Comparison of ENCODE assay signal across 8 cellular contexts in genomic region chr1:161389691-161390558, GRCh38. TPM values are rescaled to one million over a fixed set of nuclear protein-coding genes. Genes with fewer than 3 reads are reported as not detected.
DNase-seq lines count a peak whose midpoint lies in the region; ATAC-seq and TF ChIP-seq lines count a peak whose summit lies in the region.

No MANE protein-coding gene starts in this region.

- peaks cover 53% of the 10 kb centered on the region for H3K4me1 Mint-ChIP-seq in activated T-cell treated with anti-CD3 and anti-CD28 coated beads, Interleukin-2, amount 50 U/mL, for 24 hours (ENCODE audit: low read depth)

- H3K27ac ChIP-seq in PC-9 (peak overlapping the region; percentile 61), esophagus (ENCODE audit: low read depth in 2 of 2, low read length in 1 of 2) (peak overlapping the region; percentile 98 to 99), muscle layer of colon (ENCODE audit: low read depth, low read length) (peak overlapping the region; percentile 86)

- 1% methylated on average over 66 to 77 of the region's 79 CpGs for WGBS in esophagus, 2 donors

- peak overlapping the region; percentile 97 for H3K27ac Mint-ChIP-seq in activated T-cell treated with anti-CD3 and anti-CD28 coated beads, Interleukin-2, amount 50 U/mL, for 24 hours

- DNase-seq in DMS79 (lab: John Stamatoyannopoulos, UW): peak; percentile 83
- peak; percentile 87 for DNase-seq in KG1 (lab: John Stamatoyannopoulos, UW)
- DNase-seq in PC-9: peak; percentile 88 to 94
- DNase-seq in activated T-cell treated with anti-CD3 and anti-CD28 coated beads, Interleukin-2, amount 50 U/mL, for 24 hours: peak; percentile 92
- DNase-seq in stimulated activated CD8-positive, alpha-beta memory T cell treated with anti-CD3 and anti-CD28 coated beads, Interleukin-4, amount 100 ng/mL, for 48 hours: peak; percentile 96

- ATAC-seq in GM21737 (IDR thresholded peaks at IDR 0.05; ENCODE audit: unreplicated experiment): peak; percentile 75

- H2AFZ ChIP-seq in PC-9: peak overlapping the region; percentile 95

- H3K9me3 Mint-ChIP-seq in activated T-cell treated with anti-CD3 and anti-CD28 coated beads, Interleukin-2, amount 50 U/mL, for 24 hours: no peaks in the 10 kb centered on the region

- BruUV-seq in PC-9 (replicated peaks; lab: Mats Ljungman, UMichigan): no TSS peak

- H3K36me3 Mint-ChIP-seq in activated T-cell treated with anti-CD3 and anti-CD28 coated beads, Interleukin-2, amount 50 U/mL, for 24 hours (ENCODE audit: low read depth): peaks cover 3% of the 10 kb centered on the region

- intact Hi-C loops in PC-9 (cut with micrococcal nuclease; ENCODE audit: unreplicated experiment): loop anchor here (1.0 to 10.0 kb wide), 3 partner anchors 9 to 355 kb away; partner anchors contain the start of gene DUSP12

- H3K4me3 ChIP-seq in PC-9 (peak overlapping the region; percentile 91), esophagus (ENCODE audit: low read depth in 1 of 2, low read length in 2 of 2) (peak overlapping the region; percentile 65 to 77), muscle layer of colon (ENCODE audit: low read depth in 1 of 2, low read length in 2 of 2) (peak overlapping the region; percentile 76 to 81)

- H3K36me3 ChIP-seq in PC-9 (ENCODE audit: low read depth) (no peaks in the 10 kb centered on the region), esophagus (ENCODE audit: control insufficient read depth in 2 of 2, insufficient read depth in 2 of 2, low read length in 1 of 2) (no peaks in the 10 kb centered on the region), muscle layer of colon (ENCODE audit: insufficient read depth, low read length) (no peaks in the 10 kb centered on the region)

- H3K9me3 ChIP-seq in PC-9 (ENCODE audit: insufficient read depth, low read depth): no peaks in the 10 kb centered on the region
- H3K9me3 ChIP-seq in esophagus (ENCODE audit: control insufficient read depth in 2 of 2, insufficient read depth in 1 of 2, low read depth in 1 of 2, low read length in 1 of 2): no peaks in the 10 kb centered on the region
- H3K9me3 ChIP-seq in muscle layer of colon (ENCODE audit: low read length): no peaks in the 10 kb centered on the region

- POLR2A ChIA-PET in PC-9 (lab: Charles Lee; ENCODE audit: unreplicated experiment): interaction anchor here (0.6 kb wide), 2 partner anchors 359 to 369 kb away, joined by 3 read pairs; partner anchors contain the start of gene DUSP12

- no peaks in the 10 kb centered on the region for H3K27me3 ChIP-seq in PC-9 (ENCODE audit: insufficient read depth, low read depth)
- H3K27me3 ChIP-seq in esophagus (ENCODE audit: control insufficient read depth in 1 of 2, insufficient read depth in 2 of 2, low read length in 2 of 2): no peaks in the 10 kb centered on the region
- H3K27me3 ChIP-seq in muscle layer of colon (ENCODE audit: control insufficient read depth in 1 of 2, insufficient read depth in 2 of 2, low read length in 2 of 2): no peaks in the 10 kb centered on the region

- peak overlapping the region; percentile 73 for H3K9ac ChIP-seq in muscle layer of colon (ENCODE audit: low read length)

- no peaks in the 10 kb centered on the region for H3K9me2 ChIP-seq in PC-9 (ENCODE audit: insufficient read depth)

- H3F3A ChIP-seq in PC-9 (ENCODE audit: insufficient read depth, low read depth): peaks cover 16% of the 10 kb centered on the region; the same call in 1 of the 2 replicates

- H3K79me2 ChIP-seq in PC-9 (ENCODE audit: low read depth): no peaks in the 10 kb centered on the region

- CTCF ChIA-PET in PC-9 (lab: Charles Lee): interaction anchor here (0.9 kb wide), 1 partner anchor 192 kb away, joined by 3 read pairs; no protein-coding TSS in a partner anchor

- H4K20me1 ChIP-seq in PC-9 (ENCODE audit: insufficient read depth): no peaks in the 10 kb centered on the region

- H3K4me2 ChIP-seq in PC-9: peak overlapping the region; percentile 95

- no peak for TF ChIP-seq CTCF in PC-9 (conservative IDR thresholded peaks at IDR 0.05)

- no peaks in the 10 kb centered on the region for H3K27me3 Mint-ChIP-seq in activated T-cell treated with anti-CD3 and anti-CD28 coated beads, Interleukin-2, amount 50 U/mL, for 24 hours

- H3K4me3 Mint-ChIP-seq in activated T-cell treated with anti-CD3 and anti-CD28 coated beads, Interleukin-2, amount 50 U/mL, for 24 hours: peak overlapping the region; percentile 87

- peaks cover 19% of the 10 kb centered on the region for H3K4me1 ChIP-seq in PC-9 (replicated peaks; ENCODE audit: insufficient read depth)
- no peaks in the 10 kb centered on the region for H3K4me1 ChIP-seq in esophagus (ENCODE audit: control insufficient read depth in 2 of 2, insufficient read depth in 2 of 2, low read length in 1 of 2)
- no peaks in the 10 kb centered on the region for H3K4me1 ChIP-seq in muscle layer of colon (ENCODE audit: insufficient read depth, low read length)

RNA-seq across cellular contexts. Expression of gene CFAP126, which starts 22.2 kb away (rescaled TPM):
- 1.5 TPM in 1 of 2 replicates, not detected in the other for total RNA-seq in PC-9 (2021)
- not detected for polyA plus RNA-seq in esophagus

Comparison
In these comparisons a context has a peak if more than half of its experiments do, and no peak if none do; other contexts are left out.
1. Peak in every context shown above with its lines: DNase-seq, ATAC-seq, H3K4me3 ChIP-seq and H3K27ac ChIP-seq.